In genomic region chr3:49930922-49931321, GRCh38 we compare ENCODE assay signal across 9 cellular contexts. TPM values are rescaled to one million over a fixed set of nuclear protein-coding genes. Genes with fewer than 3 reads are reported as not detected.
A peak's percentile ranks its signal among the peaks of the same experiment; 100 is the strongest.
DNase-seq lines count a peak whose midpoint lies in the region; ATAC-seq, FAIRE-seq and TF ChIP-seq lines count a peak whose summit lies in the region.
"Had no signal": no experiment of that assay in that cellular context is flagged by ENCODE, and none has a peak within 500 bp of the region (broad histone marks: within the 10 kb centered on the region; RNA-seq: fewer than 3 reads in every experiment).

No MANE protein-coding gene starts in this region.

- H4K20me1 ChIP-seq in PC-3 (ENCODE audit: low read length) = no peaks in the 10 kb centered on the region

- ATAC-seq in CD4-positive, CD25-positive, alpha-beta regulatory T cell (ENCODE audit: low read depth in 2 of 2) = no peak
- peak; percentile 12; the same call in 1 of the 2 replicates for ATAC-seq in PC-3
- no peak for ATAC-seq in GM19328 (IDR thresholded peaks at IDR 0.05; ENCODE audit: unreplicated experiment)
- ATAC-seq in HG03095 (IDR thresholded peaks at IDR 0.05; ENCODE audit: unreplicated experiment) = no peak
- ATAC-seq in GM21717 (IDR thresholded peaks at IDR 0.05; ENCODE audit: unreplicated experiment) = no peak

- H3K27me3 Mint-ChIP-seq in CD4-positive, CD25-positive, alpha-beta regulatory T cell = no peaks in the 10 kb centered on the region

- TF ChIP-seq POLR2A in GM12892 (IDR thresholded peaks at IDR 0.05; ENCODE audit: low read depth, low read length) = no peak

- peaks cover 3% of the 10 kb centered on the region for H3K36me3 Mint-ChIP-seq in CD4-positive, CD25-positive, alpha-beta regulatory T cell

- H3K36me3 ChIP-seq in CD4-positive, CD25-positive, alpha-beta regulatory T cell (ENCODE audit: control insufficient read depth, insufficient read depth, low read length) = no peaks in the 10 kb centered on the region
- no peaks in the 10 kb centered on the region for H3K36me3 ChIP-seq in PC-3 (ENCODE audit: low read depth, low read length)

- BruUV-seq in PC-3 (replicated peaks; lab: Mats Ljungman, UMichigan) = no TSS peak

- no peaks in the 10 kb centered on the region for H3K9me2 ChIP-seq in PC-3 (replicated peaks; ENCODE audit: low read length)

- no peak overlapping the region for H3K4me2 ChIP-seq in PC-3 (ENCODE audit: low read length)

- no peak overlapping the region for H3K4me3 ChIP-seq in CD4-positive, CD25-positive, alpha-beta regulatory T cell (ENCODE audit: low read depth, low read length)
- no peak overlapping the region for H3K4me3 ChIP-seq in PC-3 (ENCODE audit: low read length)

- no peaks in the 10 kb centered on the region for H3K27me3 ChIP-seq in CD4-positive, CD25-positive, alpha-beta regulatory T cell (ENCODE audit: control insufficient read depth, insufficient read depth, low read length)
- H3K27me3 ChIP-seq in PC-3 (ENCODE audit: low read length) = no peaks in the 10 kb centered on the region

- H3K9ac ChIP-seq in PC-3 (ENCODE audit: low read length) = no peak overlapping the region

- H2AFZ ChIP-seq in PC-3 (ENCODE audit: low read length) = peak overlapping the region; percentile 45; the same call in 1 of the 2 replicates

- no peak overlapping the region for H3K27ac ChIP-seq in CD4-positive, CD25-positive, alpha-beta regulatory T cell (ENCODE audit: insufficient read depth, low read length, poor library complexity, severe bottlenecking)
- H3K27ac ChIP-seq in PC-3 (ENCODE audit: low read length) = no peak overlapping the region

- H3K4me1 ChIP-seq in CD4-positive, CD25-positive, alpha-beta regulatory T cell (ENCODE audit: control insufficient read depth, insufficient read depth, low read length, poor library complexity, severe bottlenecking) = peaks cover 12% of the 10 kb centered on the region
- peaks cover 25% of the 10 kb centered on the region for H3K4me1 ChIP-seq in PC-3 (ENCODE audit: insufficient read depth, low read length)

- H3F3A ChIP-seq in PC-3 (ENCODE audit: low read length, unreplicated experiment) = no peaks in the 10 kb centered on the region

- peaks cover 0 to 1% (median 0%) of the 10 kb centered on the region in 7 donors for H3K9me3 Mint-ChIP-seq in CD4-positive, CD25-positive, alpha-beta regulatory T cell

- intact Hi-C loops in PC-3 (cut with micrococcal nuclease) = no loop called here

- H3K79me2 ChIP-seq in PC-3 (ENCODE audit: low read length) = peaks cover 29% of the 10 kb centered on the region

- peaks cover 0 to 35% (median 17%) of the 10 kb centered on the region in 4 donors for H3K4me1 Mint-ChIP-seq in CD4-positive, CD25-positive, alpha-beta regulatory T cell

- no peak for DNase-seq in CD4-positive, CD25-positive, alpha-beta regulatory T cell
- DNase-seq in GM12892 (ENCODE audit: insufficient read length) (no peak), PC-3 (peak; percentile 56), kidney tubule cell (ENCODE audit: low spot score) (peak; percentile 42), NCI-H128 (lab: John Stamatoyannopoulos, UW; ENCODE audit: unreplicated experiment) (no peak)

- H3K27ac Mint-ChIP-seq in CD4-positive, CD25-positive, alpha-beta regulatory T cell = peak overlapping the region in 2 of 3 donors; percentile 52 to 59

- H3K9me3 ChIP-seq in CD4-positive, CD25-positive, alpha-beta regulatory T cell (ENCODE audit: control insufficient read depth in 2 of 2, low read length in 2 of 2) = no peaks in the 10 kb centered on the region
- H3K9me3 ChIP-seq in PC-3 (ENCODE audit: low read length) = no peaks in the 10 kb centered on the region

- no peak for TF ChIP-seq CTCF in PC-3 (conservative IDR thresholded peaks at IDR 0.05; ENCODE audit: low read depth, low read length)

- FAIRE-seq in GM12892 (lab: Jason Lieb, UNC) = peak; percentile 60
- FAIRE-seq: keratinocyte had no signal

- POLR2A ChIA-PET in PC-3 (lab: Charles Lee; ENCODE audit: unreplicated experiment) = interaction anchor here (0.6 to 1.0 kb wide), 2 partner anchors 9 to 86 kb away, joined by 3 to 5 read pairs; partner anchors contain the start of gene RBM6

- CTCF ChIA-PET in PC-3 (lab: Charles Lee) = no interaction called here

- H3K4me3 Mint-ChIP-seq in CD4-positive, CD25-positive, alpha-beta regulatory T cell = peak overlapping the region; percentile 39 to 77 (median 60)

RNA-seq across cellular contexts. Expression of gene MON1A, which starts 1.3 kb away (rescaled TPM):
- 4.7 TPM for total RNA-seq in CD4-positive, CD25-positive, alpha-beta regulatory T cell
- polyA plus RNA-seq in CD4-positive, CD25-positive, alpha-beta regulatory T cell = 10 to 100 TPM; 14.9 to 20.1 (median 19.2) TPM
- 2.2 TPM for polyA plus RNA-seq in GM12892 (2012; ENCODE audit: missing spikeins)
- total RNA-seq in PC-3 (2014; rRNA removed) = 20.8 and 24.9 TPM in 2 replicates

RNA-seq across cellular contexts. Expression of gene RBM6, which starts 9.0 kb away (rescaled TPM):
- 142 TPM for total RNA-seq in CD4-positive, CD25-positive, alpha-beta regulatory T cell
- polyA plus RNA-seq in CD4-positive, CD25-positive, alpha-beta regulatory T cell = 10 to 100 TPM; 23.1 to 27.4 (median 24.7) TPM
- 106 TPM for polyA plus RNA-seq in GM12892 (2012; ENCODE audit: missing spikeins)
- 64.6 and 73.5 TPM in 2 replicates for total RNA-seq in PC-3 (2014; rRNA removed)

RNA-seq across cellular contexts. Expression of gene MST1R, which starts 27.2 kb away (rescaled TPM):
- total RNA-seq in CD4-positive, CD25-positive, alpha-beta regulatory T cell = 2.0 TPM
- polyA plus RNA-seq in CD4-positive, CD25-positive, alpha-beta regulatory T cell = under 1 TPM in 2 of 4 donors, not detected in 2; 0.25 to 0.31 TPM
- polyA plus RNA-seq in GM12892 (2012; ENCODE audit: missing spikeins) = 3.6 TPM
- total RNA-seq in PC-3 (2014; rRNA removed) = 39.0 and 70.6 TPM in 2 replicates

Comparison
In these comparisons a context has a peak if more than half of its experiments do, and no peak if none do; other contexts are left out.
1. DNase-seq: peak in PC-3 (single experiment) and kidney tubule cell (single experiment); none in CD4-positive, CD25-positive, alpha-beta regulatory T cell (0 of 3), GM12892 (single experiment) and NCI-H128 (single experiment).
2. RNA of gene MST1R, which starts 27.2 kb away (total RNA-seq): 39.0 to 70.6 TPM in PC-3; 2.0 TPM in CD4-positive, CD25-positive, alpha-beta regulatory T cell (single experiment); every median in the first group is over 10 times any median in the second.